ENCODE assay signal across 8 cellular contexts in genomic region chr9:129549684-129550083, GRCh38.
A peak's percentile ranks its signal among the peaks of the same experiment; 100 is the strongest.
DNase-seq lines count a peak whose midpoint lies in the region; ATAC-seq and TF ChIP-seq lines count a peak whose summit lies in the region.

No MANE protein-coding gene starts in this region.

- DNase-seq in HFF-Myc (ENCODE audit: extremely low read depth, low read depth) (no peak), mammary epithelial cell (no peak), islet precursor cell (peak; percentile 66), SIG-M5 (lab: John Stamatoyannopoulos, UW) (no peak)
- DNase-seq in stimulated activated CD4-positive, alpha-beta T cell treated with anti-CD3 and anti-CD28 coated beads, Interleukin-1b, Interleukin-23, amount 100 ng/mL, for 48 hours: no peak

- ATAC-seq in GM19467 (IDR thresholded peaks at IDR 0.05; ENCODE audit: unreplicated experiment) (no peak), GM21576 (IDR thresholded peaks at IDR 0.05; ENCODE audit: unreplicated experiment) (no peak)

- H3K4me2 ChIP-seq in mammary epithelial cell (ENCODE audit: insufficient read depth, low read depth, low read length): peak overlapping the region; percentile 97

- H3K36me3 ChIP-seq in mammary epithelial cell (ENCODE audit: insufficient read depth, low read length): no peaks in the 10 kb centered on the region

- in situ Hi-C loops in mammary epithelial cell (cut with MboI; ENCODE audit: low sequenced_read_pairs in 2 of 2): no loop called here

- dilution Hi-C loops in mammary epithelial cell (cut with HindIII; ENCODE audit: low sequenced_read_pairs): loop anchor here (5.0 kb wide), 2 partner anchors 33 to 37 kb away; no protein-coding TSS in a partner anchor

- H3K4me3 ChIP-seq in HFF-Myc (replicated peaks; ENCODE audit: low read depth, low read length) (peak overlapping the region; percentile 44), mammary epithelial cell (replicated peaks in 1 of 3; ENCODE audit: insufficient read depth in 1 of 3, low read depth in 2 of 3, low read length in 3 of 3) (peak overlapping the region in 1 of 3 experiments; percentile 34), skin epidermis (peak overlapping the region; percentile 21 to 40 (median 32))

- no peaks in the 10 kb centered on the region for H4K20me1 ChIP-seq in mammary epithelial cell (ENCODE audit: insufficient read depth, low read length)

- intact Hi-C loops in mammary epithelial cell (cut with micrococcal nuclease): no loop called here

- no TSS peak for BruUV-seq in mammary epithelial cell (replicated peaks; lab: Mats Ljungman, UMichigan)

- peak overlapping the region; percentile 83 for H2AFZ ChIP-seq in mammary epithelial cell (ENCODE audit: low read depth, low read length)

- TF ChIP-seq CTCF in HFF-Myc (IDR thresholded peaks at IDR 0.05; ENCODE audit: low read depth, low read length, missing control alignments) (no peak), mammary epithelial cell (conservative IDR thresholded peaks at IDR 0.05 in 1 of 2, IDR thresholded peaks at IDR 0.05 in 1 of 2; ENCODE audit: extremely low read depth in 1 of 2, insufficient read depth in 1 of 2, low read depth in 1 of 2, low read length in 2 of 2) (no peak)

- 58% methylated on average over 7 of the region's 30 CpGs for WGBS in mammary epithelial cell (ENCODE audit: low coverage, missing lambda C conversion rate)

- no peaks in the 10 kb centered on the region for H3K9me3 ChIP-seq in mammary epithelial cell (replicated peaks; ENCODE audit: insufficient read depth, low read length)

- CTCF ChIA-PET in mammary epithelial cell (lab: Charles Lee; ENCODE audit: low non-redundant PET): no interaction called here

- no peaks in the 10 kb centered on the region for H3K79me2 ChIP-seq in mammary epithelial cell (ENCODE audit: insufficient read depth, low read length)

- no peak overlapping the region for H3K9ac ChIP-seq in mammary epithelial cell (ENCODE audit: insufficient read depth, low read length)

- peaks cover 5% of the 10 kb centered on the region for H3K27me3 ChIP-seq in mammary epithelial cell (ENCODE audit: insufficient read depth, low read length)

- no peaks in the 10 kb centered on the region for H3K4me1 ChIP-seq in mammary epithelial cell (ENCODE audit: insufficient read depth, low read length)

- H3K27ac ChIP-seq in mammary epithelial cell (ENCODE audit: insufficient read depth, low read depth, low read length) (no peak overlapping the region), skin epidermis (peak overlapping the region in 20 of 21 experiments; percentile 35 to 94 (median 80))
